Comparison of ENCODE assay signal across 9 cellular contexts in the genomic region with DNA sequence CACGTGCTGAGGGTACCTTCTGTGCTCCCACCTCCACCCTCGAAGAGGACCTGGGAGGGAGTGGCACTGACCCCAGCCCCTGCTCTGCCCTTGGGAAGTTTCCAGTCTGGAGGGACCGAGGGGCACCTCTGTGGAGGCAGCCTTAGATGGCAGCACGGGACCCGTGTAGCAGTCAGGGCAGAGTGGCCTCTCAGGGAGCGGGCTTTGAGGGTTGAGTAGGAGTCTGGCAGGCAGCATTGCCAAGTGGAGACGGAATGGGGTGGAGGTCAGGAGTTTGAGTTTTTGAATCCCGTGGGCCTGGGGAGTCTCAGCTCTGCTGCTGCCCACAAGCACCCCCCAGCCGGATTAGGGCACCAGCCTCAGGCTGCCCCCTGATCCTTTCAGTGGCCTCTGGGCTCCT. TPM values are rescaled to one million over a fixed set of nuclear protein-coding genes. Genes with fewer than 3 reads are reported as not detected.
"Had no signal": no experiment of that assay in that cellular context is flagged by ENCODE, and none has a peak within 500 bp of the region (broad histone marks: within the 10 kb centered on the region; RNA-seq: fewer than 3 reads in every experiment).

No MANE protein-coding gene starts in this region.

- H3K4me1 ChIP-seq: HAP-1 had no signal

- DNase-seq: GM23248, GOT3, H7, IMR-90, KG1 had no signal

- H3K36me3 ChIP-seq: HAP-1 had no signal

- H3K4me3 ChIP-seq: GM23248, HAP-1, K562 had no signal

- ATAC-seq: HCT116 had no signal

- H3K9me3 ChIP-seq: HAP-1 had no signal

- H2AFZ ChIP-seq: GM23248 had no signal

- H3K9ac ChIP-seq: GM23248 had no signal

- H3K27ac ChIP-seq: GM23248 had no signal

RNA-seq across cellular contexts. Expression of a gene that starts 21.6 kb away (rescaled TPM):
- total RNA-seq: GM23248, HT-29, IMR-90 had no signal
- polyA plus RNA-seq: GM23248, IMR-90, K562 had no signal
